Comparison of ENCODE assay signal across 14 cellular contexts in genomic region chr11:124382857-124383256, GRCh38. TPM values are rescaled to one million over a fixed set of nuclear protein-coding genes. Genes with fewer than 3 reads are reported as not detected.
"Had no signal": no experiment of that assay in that cellular context is flagged by ENCODE, and none has a peak within 500 bp of the region (broad histone marks: within the 10 kb centered on the region; RNA-seq: fewer than 3 reads in every experiment).

No MANE protein-coding gene starts in this region.

RNA-seq across cellular contexts. Expression of gene OR8B2, which starts 1.4 kb away (rescaled TPM):
- total RNA-seq: activated B cell treated with CpG ODN at 0.5 μM for 24 hours; activated CD4-positive, alpha-beta memory T cell treated with anti-CD3 and anti-CD28 coated beads for 36 hours; activated CD4-positive, alpha-beta memory T cell treated with anti-CD3 and anti-CD28 coated beads, Interleukin-2, amount 10 ng/mL, durations not matched to agents 7 days and 5 days; activated CD4-positive, alpha-beta T cell treated with anti-CD3 and anti-CD28 coated beads for 36 hours; activated CD4-positive, alpha-beta T cell treated with anti-CD3 and anti-CD28 coated beads, Interleukin-2, amount 10 ng/mL, durations not matched to agents 24 days and 14 days; activated CD4-positive, alpha-beta T cell treated with anti-CD3 and anti-CD28 coated beads, Interleukin-2, amount 10 ng/mL, durations not matched to agents 7 days and 5 days; activated CD8-positive, alpha-beta memory T cell treated with anti-CD3 and anti-CD28 coated beads for 36 hours; activated CD8-positive, alpha-beta memory T cell treated with anti-CD3 and anti-CD28 coated beads, Interleukin-2, amount 10 ng/mL, durations not matched to agents 7 days and 5 days; activated CD8-positive, alpha-beta T cell treated with anti-CD3 and anti-CD28 coated beads for 36 hours; activated CD8-positive, alpha-beta T cell treated with anti-CD3 and anti-CD28 coated beads, Interleukin-2, amount 10 ng/mL, durations not matched to agents 7 days and 5 days; T-helper 1 cell treated with Interleukin-12 subunit alpha and Interleukin-12 subunit beta and Interleukin-4 antibody, amounts not matched to agents 30 ng/mL and 1 ng/mL, for 36 hours; T-helper 17 cell; T-helper 2 cell treated with Interferon-gamma antibody and Interleukin-4, amounts not matched to agents 100 ng/mL and 5 ng/mL, for 36 hours; WTC11 had no signal

RNA-seq across cellular contexts. Expression of gene OR8B3, which starts 16.0 kb away (rescaled TPM):
- total RNA-seq: activated B cell treated with CpG ODN at 0.5 μM for 24 hours; activated CD4-positive, alpha-beta memory T cell treated with anti-CD3 and anti-CD28 coated beads for 36 hours; activated CD4-positive, alpha-beta memory T cell treated with anti-CD3 and anti-CD28 coated beads, Interleukin-2, amount 10 ng/mL, durations not matched to agents 7 days and 5 days; activated CD4-positive, alpha-beta T cell treated with anti-CD3 and anti-CD28 coated beads for 36 hours; activated CD4-positive, alpha-beta T cell treated with anti-CD3 and anti-CD28 coated beads, Interleukin-2, amount 10 ng/mL, durations not matched to agents 24 days and 14 days; activated CD4-positive, alpha-beta T cell treated with anti-CD3 and anti-CD28 coated beads, Interleukin-2, amount 10 ng/mL, durations not matched to agents 7 days and 5 days; activated CD8-positive, alpha-beta memory T cell treated with anti-CD3 and anti-CD28 coated beads for 36 hours; activated CD8-positive, alpha-beta memory T cell treated with anti-CD3 and anti-CD28 coated beads, Interleukin-2, amount 10 ng/mL, durations not matched to agents 7 days and 5 days; activated CD8-positive, alpha-beta T cell treated with anti-CD3 and anti-CD28 coated beads for 36 hours; activated CD8-positive, alpha-beta T cell treated with anti-CD3 and anti-CD28 coated beads, Interleukin-2, amount 10 ng/mL, durations not matched to agents 7 days and 5 days; T-helper 1 cell treated with Interleukin-12 subunit alpha and Interleukin-12 subunit beta and Interleukin-4 antibody, amounts not matched to agents 30 ng/mL and 1 ng/mL, for 36 hours; T-helper 17 cell; T-helper 2 cell treated with Interferon-gamma antibody and Interleukin-4, amounts not matched to agents 100 ng/mL and 5 ng/mL, for 36 hours; WTC11 had no signal

RNA-seq across cellular contexts. Expression of gene OR8B4, which starts 41.8 kb away (rescaled TPM):
- total RNA-seq: activated B cell treated with CpG ODN at 0.5 μM for 24 hours; activated CD4-positive, alpha-beta memory T cell treated with anti-CD3 and anti-CD28 coated beads for 36 hours; activated CD4-positive, alpha-beta memory T cell treated with anti-CD3 and anti-CD28 coated beads, Interleukin-2, amount 10 ng/mL, durations not matched to agents 7 days and 5 days; activated CD4-positive, alpha-beta T cell treated with anti-CD3 and anti-CD28 coated beads for 36 hours; activated CD4-positive, alpha-beta T cell treated with anti-CD3 and anti-CD28 coated beads, Interleukin-2, amount 10 ng/mL, durations not matched to agents 24 days and 14 days; activated CD4-positive, alpha-beta T cell treated with anti-CD3 and anti-CD28 coated beads, Interleukin-2, amount 10 ng/mL, durations not matched to agents 7 days and 5 days; activated CD8-positive, alpha-beta memory T cell treated with anti-CD3 and anti-CD28 coated beads for 36 hours; activated CD8-positive, alpha-beta memory T cell treated with anti-CD3 and anti-CD28 coated beads, Interleukin-2, amount 10 ng/mL, durations not matched to agents 7 days and 5 days; activated CD8-positive, alpha-beta T cell treated with anti-CD3 and anti-CD28 coated beads for 36 hours; activated CD8-positive, alpha-beta T cell treated with anti-CD3 and anti-CD28 coated beads, Interleukin-2, amount 10 ng/mL, durations not matched to agents 7 days and 5 days; T-helper 1 cell treated with Interleukin-12 subunit alpha and Interleukin-12 subunit beta and Interleukin-4 antibody, amounts not matched to agents 30 ng/mL and 1 ng/mL, for 36 hours; T-helper 17 cell; T-helper 2 cell treated with Interferon-gamma antibody and Interleukin-4, amounts not matched to agents 100 ng/mL and 5 ng/mL, for 36 hours; WTC11 had no signal
